ENCODE assay signal across 14 cellular contexts in genomic region chr6:43141644-43142043, GRCh38.
"Had no signal": no experiment of that assay in that cellular context is flagged by ENCODE, and none has a peak within 500 bp of the region (broad histone marks: within the 10 kb centered on the region; RNA-seq: fewer than 3 reads in every experiment).

No MANE protein-coding gene starts in this region.

- H3K9me3 Mint-ChIP-seq: activated naive CD4-positive, alpha-beta T cell treated with anti-CD3 and anti-CD28 coated beads, Interleukin-2, amount 50 U/mL, for 72 hours; activated T-cell treated with anti-CD3 and anti-CD28 coated beads, Interleukin-2, amount 50 U/mL, for 24 hours had no signal

- H3K36me3 ChIP-seq: gastrocnemius medialis, heart left ventricle, prostate gland had no signal

- H3K4me3 Mint-ChIP-seq: activated T-cell treated with anti-CD3 and anti-CD28 coated beads, Interleukin-2, amount 50 U/mL, for 24 hours had no signal

- H3K27ac Mint-ChIP-seq: activated T-cell treated with anti-CD3 and anti-CD28 coated beads, Interleukin-2, amount 50 U/mL, for 24 hours had no signal

- H3K4me3 ChIP-seq: gastrocnemius medialis, heart left ventricle, prostate gland, tibial artery, vagina had no signal

- H3K27me3 ChIP-seq: brain microvascular endothelial cell, gastrocnemius medialis, heart left ventricle, tibial artery, vagina had no signal

- H3K36me3 Mint-ChIP-seq: activated naive CD4-positive, alpha-beta T cell treated with anti-CD3 and anti-CD28 coated beads, Interleukin-2, amount 50 U/mL, for 72 hours had no signal

- H3K27ac ChIP-seq: brain microvascular endothelial cell, gastrocnemius medialis, heart left ventricle, prostate gland, tibial artery, vagina had no signal

- DNase-seq: activated CD4-positive, CD25-positive, alpha-beta regulatory T cell treated with anti-CD3 and anti-CD28 coated beads, Interleukin-2, amount 50 U/mL, for 72 hours; activated T-cell treated with anti-CD3 and anti-CD28 coated beads, Interleukin-2, amount 50 U/mL, for 24 hours; anterior cingulate cortex; brain microvascular endothelial cell; effector memory CD4-positive, alpha-beta T cell; gastrocnemius medialis; heart left ventricle; stimulated activated CD4-positive, alpha-beta T cell treated with anti-CD3 and anti-CD28 coated beads, Interleukin-4, amount 100 ng/mL, for 4 hours; T-helper 1 cell; tibial artery had no signal

- H3K9me3 ChIP-seq: gastrocnemius medialis, heart left ventricle, prostate gland, tibial artery, vagina had no signal

- H3K27me3 Mint-ChIP-seq: activated T-cell treated with anti-CD3 and anti-CD28 coated beads, Interleukin-2, amount 50 U/mL, for 24 hours had no signal

- ATAC-seq: gastrocnemius medialis, heart left ventricle, right cardiac atrium had no signal
